19 cellular contexts compared by ENCODE assay signal in genomic region chr22:24137595-24137994, GRCh38. TPM values are rescaled to one million over a fixed set of nuclear protein-coding genes. Genes with fewer than 3 reads are reported as not detected.
DNase-seq lines count a peak whose midpoint lies in the region; ATAC-seq and TF ChIP-seq lines count a peak whose summit lies in the region.
"Had no signal": no experiment of that assay in that cellular context is flagged by ENCODE, and none has a peak within 500 bp of the region (broad histone marks: within the 10 kb centered on the region; RNA-seq: fewer than 3 reads in every experiment).

No MANE protein-coding gene starts in this region.

- DNase-seq in CD8-positive, alpha-beta memory T cell = no peak
- DNase-seq in fibroblast of lung (ENCODE audit: low read depth in 2 of 2) (peak; percentile 67 to 78), sigmoid colon (peak; percentile 75)
- DNase-seq in activated CD4-positive, alpha-beta T cell treated with anti-CD3 and anti-CD28 coated beads for 1 hour = no peak
- DNase-seq in stimulated activated CD4-positive, alpha-beta T cell treated with anti-CD3 and anti-CD28 coated beads, Interleukin-2, amount 100 ng/mL, for 24 hours = no peak
- DNase-seq: activated CD8-positive, alpha-beta T cell treated with anti-CD3 and anti-CD28 coated beads for 36 hours; activated effector memory CD4-positive, alpha-beta T cell treated with anti-CD3 and anti-CD28 coated beads, Interleukin-2, amount 50 U/mL, for 16 hours; esophagus squamous epithelium; KG1; NCI-H187; NCI-H526 treated with DMSO at 0.1 percent for 48 hours; psoas muscle; stimulated activated CD4-positive, alpha-beta T cell treated with anti-CD3 and anti-CD28 coated beads, Interleukin-4, amount 100 ng/mL, for 1 hour; stimulated activated naive CD4-positive, alpha-beta T cell treated with Interleukin-2 at 50 U/mL for 16 hours; T-helper 9 cell had no signal

- H3K9me3 ChIP-seq in CD8-positive, alpha-beta memory T cell (ENCODE audit: low read length) = no peaks in the 10 kb centered on the region
- H3K9me3 ChIP-seq in fibroblast of lung (ENCODE audit: control insufficient read depth, insufficient read depth, low read depth, low read length) (no peaks in the 10 kb centered on the region), sigmoid colon (no peaks in the 10 kb centered on the region)
- H3K9me3 ChIP-seq: esophagus squamous epithelium, psoas muscle had no signal

- no peak overlapping the region for H3K4me3 ChIP-seq in CD8-positive, alpha-beta memory T cell (ENCODE audit: low read length)
- H3K4me3 ChIP-seq in fibroblast of lung (replicated peaks in 1 of 4; ENCODE audit: control extremely low read depth in 1 of 4, insufficient read depth in 1 of 4, low read depth in 3 of 4, low read length in 4 of 4) = no peak overlapping the region
- H3K4me3 ChIP-seq in sigmoid colon = no peak overlapping the region
- H3K4me3 ChIP-seq: esophagus squamous epithelium, psoas muscle had no signal

- WGBS in sigmoid colon, 2 donors = 61 to 68% methylated on average over 2 of the region's 2 CpGs

- H3K4me1 Mint-ChIP-seq in CD8-positive, alpha-beta memory T cell = peaks cover 38 to 66% (median 41%) of the 10 kb centered on the region in 3 donors

- H4K20me1 ChIP-seq in fibroblast of lung (ENCODE audit: control insufficient read depth, extremely low read depth, insufficient read depth, low read length) = no peaks in the 10 kb centered on the region

- no peak overlapping the region for H3K27ac ChIP-seq in CD8-positive, alpha-beta memory T cell (ENCODE audit: low read depth, low read length)
- no peak overlapping the region for H3K27ac ChIP-seq in fibroblast of lung (ENCODE audit: insufficient read depth, low read length)
- H3K27ac ChIP-seq in sigmoid colon = peak overlapping the region; percentile 52 to 70 (median 62)
- H3K27ac ChIP-seq: esophagus squamous epithelium, psoas muscle had no signal

- CTCF ChIA-PET in CD8-positive, alpha-beta memory T cell (lab: Charles Lee) = interaction anchor here (20.8 kb wide), 1 partner anchor 18 kb away, joined by 222 read pairs; no protein-coding TSS in a partner anchor

- H3K9ac ChIP-seq in fibroblast of lung (ENCODE audit: insufficient read depth, low read length) = no peak overlapping the region

- no peak overlapping the region for H3K4me3 Mint-ChIP-seq in CD8-positive, alpha-beta memory T cell
- H3K4me3 Mint-ChIP-seq: activated CD8-positive, alpha-beta T cell treated with anti-CD3 and anti-CD28 coated beads for 36 hours; central memory CD8-positive, alpha-beta T cell had no signal

- intact Hi-C loops in sigmoid colon (cut with DNase I) = no loop called here

- peaks cover 0 to 48% (median 5%) of the 10 kb centered on the region in 3 donors for H3K36me3 Mint-ChIP-seq in CD8-positive, alpha-beta memory T cell

- POLR2A ChIA-PET in CD8-positive, alpha-beta memory T cell (lab: Charles Lee) = no interaction called here

- H3K27me3 ChIP-seq in CD8-positive, alpha-beta memory T cell (ENCODE audit: insufficient read depth, low read length, poor library complexity, severe bottlenecking) = no peaks in the 10 kb centered on the region
- no peaks in the 10 kb centered on the region for H3K27me3 ChIP-seq in fibroblast of lung (ENCODE audit: control insufficient read depth, insufficient read depth, low read length)
- H3K27me3 ChIP-seq in sigmoid colon = no peaks in the 10 kb centered on the region
- H3K27me3 ChIP-seq: esophagus squamous epithelium had no signal

- peaks cover 3% of the 10 kb centered on the region for H3K36me3 ChIP-seq in CD8-positive, alpha-beta memory T cell (ENCODE audit: insufficient read depth, low read length)
- H3K36me3 ChIP-seq in fibroblast of lung (ENCODE audit: control insufficient read depth, insufficient read depth, low read length) = no peaks in the 10 kb centered on the region
- H3K36me3 ChIP-seq in sigmoid colon = peaks cover 0 to 14% (median 3%) of the 10 kb centered on the region in 4 donors

- H3K9me3 Mint-ChIP-seq in CD8-positive, alpha-beta memory T cell = no peaks in the 10 kb centered on the region
- H3K9me3 Mint-ChIP-seq: activated CD8-positive, alpha-beta T cell treated with anti-CD3 and anti-CD28 coated beads for 36 hours; central memory CD8-positive, alpha-beta T cell had no signal

- ATAC-seq in SK-N-SH treated with all-trans-retinoic acid at 6 μM for 48 hours = peak; percentile 73
- ATAC-seq in esophagus mucosa = no peak
- no peak for ATAC-seq in HG02852 (IDR thresholded peaks at IDR 0.05; ENCODE audit: unreplicated experiment)
- ATAC-seq: activated CD8-positive, alpha-beta T cell treated with anti-CD3 and anti-CD28 coated beads for 36 hours had no signal

- TF ChIP-seq EP300 in sigmoid colon (IDR thresholded peaks at IDR 0.05) = no peak

- H3K27ac Mint-ChIP-seq in CD8-positive, alpha-beta memory T cell = peak overlapping the region in 6 of 8 donors; percentile 23 to 52 (median 44)
- H3K27ac Mint-ChIP-seq: activated CD8-positive, alpha-beta T cell treated with anti-CD3 and anti-CD28 coated beads for 36 hours had no signal

- TF ChIP-seq CTCF in fibroblast of lung (conservative IDR thresholded peaks at IDR 0.05 in 1 of 2, IDR thresholded peaks at IDR 0.05 in 1 of 2; ENCODE audit: low read depth in 1 of 2, low read length in 2 of 2) (no peak), sigmoid colon (IDR thresholded peaks at IDR 0.05) (no peak)

- H2AFZ ChIP-seq in fibroblast of lung (ENCODE audit: low read length) = no peak overlapping the region

- peak overlapping the region; percentile 7 for H3K4me2 ChIP-seq in fibroblast of lung (ENCODE audit: extremely low read depth, insufficient read depth, low read length)

- H3K27me3 Mint-ChIP-seq in CD8-positive, alpha-beta memory T cell = no peaks in the 10 kb centered on the region
- H3K27me3 Mint-ChIP-seq: activated CD8-positive, alpha-beta T cell treated with anti-CD3 and anti-CD28 coated beads for 36 hours; central memory CD8-positive, alpha-beta T cell had no signal

- peaks cover 51% of the 10 kb centered on the region for H3K4me1 ChIP-seq in CD8-positive, alpha-beta memory T cell (ENCODE audit: insufficient read depth, low read length)
- H3K4me1 ChIP-seq in fibroblast of lung (ENCODE audit: control insufficient read depth, extremely low read depth, insufficient read depth, low read length) = peaks cover 23% of the 10 kb centered on the region
- H3K4me1 ChIP-seq in sigmoid colon = peaks cover 0 to 47% (median 36%) of the 10 kb centered on the region in 4 donors
- H3K4me1 ChIP-seq: psoas muscle had no signal

- TF ChIP-seq POLR2A in sigmoid colon (IDR thresholded peaks at IDR 0.05) = no peak

- no peaks in the 10 kb centered on the region for H3K79me2 ChIP-seq in fibroblast of lung (ENCODE audit: control insufficient read depth, insufficient read depth, low read length)

TF ChIP-seq in SK-N-SH treated with all-trans-retinoic acid at 6 μM for 48 hours, 23 proteins besides CTCF, POLR2A, EP300 and RAD21:
- TF ChIP-seq CSDC2 (CRISPR knock-in tag; IDR thresholded peaks at IDR 0.05) (peak; percentile 25; the same call in 1 of the 2 replicates), TCF4 (CRISPR knock-in tag; IDR thresholded peaks at IDR 0.05; ENCODE audit: borderline replicate concordance) (no peak)

RNA-seq across cellular contexts. Expression of gene SUSD2, which starts 43.7 kb away (rescaled TPM):
- total RNA-seq in CD8-positive, alpha-beta memory T cell = under 1 TPM; 0.31 to 0.48 TPM
- not detected for polyA plus RNA-seq in CD8-positive, alpha-beta memory T cell
- total RNA-seq in fibroblast of lung (0.77 and 10.6 TPM in 2 replicates), sigmoid colon (1 to 10 TPM; 1.2 to 8.6 (median 3.8) TPM), esophagus mucosa (1.4 TPM)
- polyA plus RNA-seq in fibroblast of lung (10.5 and 11.9 TPM in 2 replicates), sigmoid colon (1 to 10 TPM in 1 of 3 donors, not detected in 2; 2.6 TPM)
- polyA plus RNA-seq in fibroblast of lung (2012) = 18.5 and 23.8 TPM in 2 replicates
- 14.8 and 45.0 TPM in 2 replicates for polyA minus RNA-seq in fibroblast of lung (ENCODE audit: low replicate concordance)

Comparison
In these comparisons a context has a peak if more than half of its experiments do, and no peak if none do; other contexts are left out.
1. DNase-seq: peak in fibroblast of lung (2 of 2) and sigmoid colon (single experiment); none in CD8-positive, alpha-beta memory T cell (0 of 5), activated CD4-positive, alpha-beta T cell treated with anti-CD3 and anti-CD28 coated beads for 1 hour (single experiment) and stimulated activated CD4-positive, alpha-beta T cell treated with anti-CD3 and anti-CD28 coated beads, Interleukin-2, amount 100 ng/mL, for 24 hours (0 of 2).
2. H3K27ac ChIP-seq: peak in sigmoid colon (4 of 4); none in CD8-positive, alpha-beta memory T cell (single experiment) and fibroblast of lung (single experiment).